Comparison of ENCODE assay signal across 25 cellular contexts in the genomic region with DNA sequence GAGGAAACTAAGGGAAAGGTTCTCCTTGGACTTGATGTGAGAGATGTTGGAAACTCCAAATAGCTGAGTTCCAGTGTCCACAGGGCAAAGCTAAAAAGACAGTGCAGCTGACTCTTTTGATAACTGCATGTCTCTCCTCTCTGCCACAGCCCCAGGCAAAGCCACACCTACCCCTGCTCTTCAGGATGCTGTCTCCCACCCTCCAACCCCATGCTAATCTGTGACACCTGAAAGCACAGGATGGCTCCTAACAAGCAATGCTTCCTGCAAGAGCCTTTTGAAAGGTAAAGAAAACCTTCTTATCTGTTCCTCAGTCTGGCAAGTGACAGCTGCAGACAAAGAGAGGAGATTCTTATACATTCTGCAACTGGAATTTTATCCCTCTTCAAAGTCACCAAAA.
"Had no signal": no experiment of that assay in that cellular context is flagged by ENCODE, and none has a peak within 500 bp of the region (broad histone marks: within the 10 kb centered on the region; RNA-seq: fewer than 3 reads in every experiment).

No MANE protein-coding gene starts in this region.

- H3K27me3 Mint-ChIP-seq: activated CD8-positive, alpha-beta memory T cell treated with anti-CD3 and anti-CD28 coated beads, Interleukin-2, amount 10 ng/mL, durations not matched to agents 7 days and 5 days; activated naive CD8-positive, alpha-beta T cell treated with anti-CD3 and anti-CD28 coated beads, Interleukin-2, amount 50 U/mL, for 24 hours; activated T-cell treated with anti-CD3 and anti-CD28 coated beads, Interleukin-2, amount 50 U/mL, for 24 hours; brain had no signal

- H3K4me3 ChIP-seq: cardiac muscle cell, SJSA1 had no signal

- H3K27ac ChIP-seq: cardiac muscle cell, SJSA1 had no signal

- H3K9me3 Mint-ChIP-seq: activated naive CD4-positive, alpha-beta T cell treated with anti-CD3 and anti-CD28 coated beads, Interleukin-2, amount 50 U/mL, for 72 hours; activated naive CD8-positive, alpha-beta T cell treated with anti-CD3 and anti-CD28 coated beads, Interleukin-2, amount 50 U/mL, for 24 hours; activated T-cell treated with anti-CD3 and anti-CD28 coated beads, Interleukin-2, amount 50 U/mL, for 24 hours; activated T-helper 1 cell treated with anti-CD3 and anti-CD28 coated beads, Interleukin-12 subunit alpha, Interleukin-12 subunit beta, Interleukin-2, Interleukin-4 antibody, amounts not matched to agents 30 ng/mL and 10 ng/mL and 1 ng/mL, durations not matched to agents 14 hours and 24 hours and 36 hours; brain; T-helper 1 cell treated with Interleukin-12 subunit alpha and Interleukin-12 subunit beta and Interleukin-4 antibody, amounts not matched to agents 30 μg/mL and 1 μg/mL, for 36 hours had no signal

- ATAC-seq: activated CD8-positive, alpha-beta memory T cell treated with anti-CD3 and anti-CD28 coated beads, Interleukin-2, amount 10 ng/mL, durations not matched to agents 7 days and 5 days; activated naive CD4-positive, alpha-beta T cell treated with anti-CD3 and anti-CD28 coated beads, Interleukin-2, amount 50 U/mL, for 72 hours; activated naive CD8-positive, alpha-beta T cell treated with anti-CD3 and anti-CD28 coated beads, Interleukin-2, amount 50 U/mL, for 24 hours; PC-3; SK-N-SH treated with all-trans-retinoic acid at 6 μM for 48 hours had no signal

- H3K4me3 Mint-ChIP-seq: activated CD8-positive, alpha-beta memory T cell treated with anti-CD3 and anti-CD28 coated beads, Interleukin-2, amount 10 ng/mL, durations not matched to agents 7 days and 5 days; activated naive CD8-positive, alpha-beta T cell treated with anti-CD3 and anti-CD28 coated beads, Interleukin-2, amount 50 U/mL, for 24 hours; activated T-cell treated with anti-CD3 and anti-CD28 coated beads, Interleukin-2, amount 50 U/mL, for 24 hours; activated T-helper 1 cell treated with anti-CD3 and anti-CD28 coated beads, Interleukin-12 subunit alpha, Interleukin-12 subunit beta, Interleukin-2, Interleukin-4 antibody, amounts not matched to agents 30 ng/mL and 10 ng/mL and 1 ng/mL, durations not matched to agents 14 hours and 24 hours and 36 hours; brain; T-helper 1 cell treated with Interleukin-12 subunit alpha and Interleukin-12 subunit beta and Interleukin-4 antibody, amounts not matched to agents 30 μg/mL and 1 μg/mL, for 36 hours had no signal

- DNase-seq: activated CD4-positive, alpha-beta T cell treated with anti-CD3 and anti-CD28 coated beads for 48 hours; activated CD4-positive, alpha-beta T cell treated with anti-CD3 and anti-CD28 coated beads, Interleukin-2, amount 50 U/mL, for 4 hours; activated CD4-positive, CD25-positive, alpha-beta regulatory T cell treated with anti-CD3 and anti-CD28 coated beads, Interleukin-2, amount 50 U/mL, for 72 hours; activated CD8-positive, alpha-beta memory T cell treated with anti-CD3 and anti-CD28 coated beads, Interleukin-2, amount 10 ng/mL, durations not matched to agents 7 days and 5 days; activated effector memory CD4-positive, alpha-beta T cell treated with anti-CD3 and anti-CD28 coated beads, Interleukin-2, amount 50 U/mL, for 16 hours; activated naive CD4-positive, alpha-beta T cell treated with Interleukin-2 at 50 U/mL for 16 hours; activated naive CD8-positive, alpha-beta T cell treated with anti-CD3 and anti-CD28 coated beads, Interleukin-2, amount 50 U/mL, for 24 hours; activated T-cell treated with anti-CD3 and anti-CD28 coated beads, Interleukin-2, amount 50 U/mL, for 24 hours; amniotic stem cell; Kasumi-1; KBM-7; NCI-H1092; NCI-H1417; NCI-H1930; NCI-H2107; NCI-H446; PC-3; SHP77 had no signal

- H3K27me3 ChIP-seq: cardiac muscle cell, SJSA1 had no signal

- H3K9me3 ChIP-seq: SJSA1 had no signal

- H3K27ac Mint-ChIP-seq: activated CD8-positive, alpha-beta memory T cell treated with anti-CD3 and anti-CD28 coated beads, Interleukin-2, amount 10 ng/mL, durations not matched to agents 7 days and 5 days; activated naive CD4-positive, alpha-beta T cell treated with anti-CD3 and anti-CD28 coated beads, Interleukin-2, amount 50 U/mL, for 72 hours; activated naive CD8-positive, alpha-beta T cell treated with anti-CD3 and anti-CD28 coated beads, Interleukin-2, amount 50 U/mL, for 24 hours; activated T-cell treated with anti-CD3 and anti-CD28 coated beads, Interleukin-2, amount 50 U/mL, for 24 hours; activated T-helper 1 cell treated with anti-CD3 and anti-CD28 coated beads, Interleukin-12 subunit alpha, Interleukin-12 subunit beta, Interleukin-2, Interleukin-4 antibody, amounts not matched to agents 30 ng/mL and 10 ng/mL and 1 ng/mL, durations not matched to agents 14 hours and 24 hours and 36 hours; brain; T-helper 1 cell treated with Interleukin-12 subunit alpha and Interleukin-12 subunit beta and Interleukin-4 antibody, amounts not matched to agents 30 μg/mL and 1 μg/mL, for 36 hours had no signal
